24 cellular contexts compared by ENCODE assay signal in the genomic region with DNA sequence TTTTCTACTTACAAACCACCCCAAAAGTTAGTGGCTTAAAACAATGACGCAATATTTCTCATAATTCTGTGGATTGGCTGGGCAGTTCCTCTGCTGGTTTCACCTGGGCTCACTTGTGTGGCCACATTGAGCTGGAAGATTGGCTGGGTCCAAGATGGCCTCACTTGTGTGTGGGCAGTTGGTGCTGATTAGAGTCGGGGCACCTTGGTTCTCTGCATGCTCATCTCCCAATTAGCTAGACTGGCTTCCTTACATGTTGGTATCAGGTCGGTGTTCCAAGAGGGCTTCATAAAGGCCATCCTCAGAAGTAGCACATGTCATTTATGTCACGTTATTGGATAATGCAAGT. TPM values are rescaled to one million over a fixed set of nuclear protein-coding genes. Genes with fewer than 3 reads are reported as not detected.
A peak's percentile ranks its signal among the peaks of the same experiment; 100 is the strongest.
DNase-seq lines count a peak whose midpoint lies in the region; FAIRE-seq and TF ChIP-seq lines count a peak whose summit lies in the region.
"Had no signal": no experiment of that assay in that cellular context is flagged by ENCODE, and none has a peak within 500 bp of the region (broad histone marks: within the 10 kb centered on the region; RNA-seq: fewer than 3 reads in every experiment).

No MANE protein-coding gene starts in this region.

- H3K27ac Mint-ChIP-seq in activated T-cell treated with anti-CD3 and anti-CD28 coated beads, Interleukin-2, amount 50 U/mL, for 24 hours: peak overlapping the region; percentile 89
- H3K27ac Mint-ChIP-seq in activated CD4-positive, alpha-beta memory T cell treated with anti-CD3 and anti-CD28 coated beads for 36 hours: peak overlapping the region; percentile 20
- H3K27ac Mint-ChIP-seq: progenitor cell of endocrine pancreas, WTC11 had no signal

- H3K18ac ChIP-seq in H1 (ENCODE audit: extremely low read depth, low read length): peak overlapping the region; percentile 19; the same call in 1 of the 2 replicates

- H2BK12ac ChIP-seq in H1 (ENCODE audit: low read depth, low read length): 0 out of 2 replicates have a peak overlapping the region, but pooled peaks have one; percentile 45

- FAIRE-seq in H1 (lab: Jason Lieb, UNC): no peak
- FAIRE-seq: A204.1 had no signal

- H3K4me3 ChIP-seq in H1 (ENCODE audit: extremely low read depth in 1 of 4, insufficient read depth in 2 of 4, low read depth in 3 of 4, low read length in 4 of 4) (no peak overlapping the region), smooth muscle cell (no peak overlapping the region)
- H3K4me3 ChIP-seq: BLaER1 treated with 17β-estradiol and CSF1 and Interleukin-3, amounts not matched to agents 10 nM and 100 nM; SJCRH30; skin epidermis; testis had no signal

- no peak for TF ChIP-seq EP300 in H1 (IDR thresholded peaks at IDR 0.05; ENCODE audit: borderline replicate concordance in 1 of 2, low read depth in 2 of 2, low read length in 2 of 2)

- no peaks in the 10 kb centered on the region; the same call in 1 of the 2 replicates for H3K79me1 ChIP-seq in H1 (ENCODE audit: low read depth, low read length)

- no peak overlapping the region for H3K14ac ChIP-seq in H1 (ENCODE audit: insufficient read length)

- peaks cover 87% of the 10 kb centered on the region for H3K4me1 Mint-ChIP-seq in activated T-cell treated with anti-CD3 and anti-CD28 coated beads, Interleukin-2, amount 50 U/mL, for 24 hours (ENCODE audit: low read depth)
- H3K4me1 Mint-ChIP-seq in activated CD4-positive, alpha-beta memory T cell treated with anti-CD3 and anti-CD28 coated beads for 36 hours (ENCODE audit: low read depth): peaks cover 77% of the 10 kb centered on the region

- POLR2A ChIA-PET in activated CD4-positive, alpha-beta memory T cell treated with anti-CD3 and anti-CD28 coated beads for 36 hours (lab: Charles Lee): interaction anchor here (1.5 kb wide), 1 partner anchor 8 kb away, joined by 5 read pairs; no protein-coding TSS in a partner anchor
- POLR2A ChIA-PET in H1 (lab: Charles Lee; ENCODE audit: partially characterized antibody): interaction anchor here (1.0 to 1.2 kb wide), 2 partner anchors 14 to 18 kb away, joined by 3 read pairs; no protein-coding TSS in a partner anchor

- TF ChIP-seq CTCF in H1 (IDR thresholded peaks at IDR 0.05; ENCODE audit: control extremely low read depth in 1 of 3, insufficient read depth in 1 of 3, low read depth in 1 of 3, low read length in 3 of 3): no peak
- TF ChIP-seq CTCF in smooth muscle cell (IDR thresholded peaks at IDR 0.05; ENCODE audit: borderline replicate concordance, insufficient read depth, poor library complexity, severe bottlenecking): no peak

- no peak overlapping the region for H2BK15ac ChIP-seq in H1 (ENCODE audit: low read length)

- peak overlapping the region; percentile 71 for H4K8ac ChIP-seq in H1 (ENCODE audit: extremely low read depth, insufficient read depth, low read length)

- H3K9ac ChIP-seq in H1 (replicated peaks in 1 of 4; ENCODE audit: extremely low read depth in 1 of 4, low read depth in 3 of 4, low read length in 3 of 4) (no peak overlapping the region), smooth muscle cell (ENCODE audit: low read depth) (no peak overlapping the region)
- H3K9ac ChIP-seq: BLaER1 treated with 17β-estradiol and CSF1 and Interleukin-3, amounts not matched to agents 10 nM and 100 nM had no signal

- H4K91ac ChIP-seq in H1 (replicated peaks; ENCODE audit: insufficient read length, low read length): peak overlapping the region; percentile 32

- H2AK5ac ChIP-seq in H1 (ENCODE audit: low read depth, low read length): 0 out of 2 replicates have a peak overlapping the region, but pooled peaks have one; percentile 31

- no peak overlapping the region for H4K5ac ChIP-seq in H1 (ENCODE audit: insufficient read length, low read depth, low read length)

- no peak overlapping the region for H3K4me3 Mint-ChIP-seq in activated T-cell treated with anti-CD3 and anti-CD28 coated beads, Interleukin-2, amount 50 U/mL, for 24 hours
- H3K4me3 Mint-ChIP-seq in activated CD4-positive, alpha-beta memory T cell treated with anti-CD3 and anti-CD28 coated beads for 36 hours: no peak overlapping the region
- H3K4me3 Mint-ChIP-seq: WTC11 had no signal

- peaks cover 3 to 20% (median 13%) of the 10 kb centered on the region in 4 experiments; a peak in 5 of 7 replicates for H3K4me1 ChIP-seq in H1 (replicated peaks in 1 of 4; ENCODE audit: control insufficient read depth in 3 of 4, insufficient read depth in 4 of 4, low read length in 3 of 4)
- peaks cover 51% of the 10 kb centered on the region for H3K4me1 ChIP-seq in smooth muscle cell (ENCODE audit: low read depth)

- no peak for TF ChIP-seq RAD21 in H1 (IDR thresholded peaks at IDR 0.05 in 1 of 2, conservative IDR thresholded peaks at IDR 0.05 in 1 of 2; ENCODE audit: low read depth in 2 of 2, low read length in 2 of 2)

- no peak for TF ChIP-seq POLR2A in H1 (IDR thresholded peaks at IDR 0.05; ENCODE audit: control extremely low read depth in 1 of 2, low read depth in 2 of 2, low read length in 2 of 2)

- WGBS in H1 (ENCODE audit: extremely low coverage in 1 of 2, insufficient coverage in 1 of 2, insufficient read length in 1 of 2, insufficient replicate concordance in 2 of 2, low coverage in 1 of 2, low lambda C conversion rate in 2 of 2, missing lambda C conversion rate in 1 of 2), 2 experiments: 88% methylated on average over 4 of the region's 4 CpGs; no CpG with 5 or more reads in 1 of the 2 experiments
- 84% methylated on average over 4 of the region's 4 CpGs for WGBS in smooth muscle cell (ENCODE audit: low lambda C conversion rate)

- no peak overlapping the region for H2BK20ac ChIP-seq in H1 (ENCODE audit: low read length)

- no peak overlapping the region for H3K56ac ChIP-seq in H1 (replicated peaks; ENCODE audit: insufficient read length, low read depth, low read length)

- peaks cover 46% of the 10 kb centered on the region for H3F3A ChIP-seq in smooth muscle cell (ENCODE audit: low read depth)

- H3K9me3 ChIP-seq in H1 (ENCODE audit: insufficient read depth in 2 of 2, low read depth in 1 of 2, low read length in 1 of 2) (no peaks in the 10 kb centered on the region), smooth muscle cell (replicated peaks; ENCODE audit: low read depth) (no peaks in the 10 kb centered on the region)
- H3K9me3 ChIP-seq: SJCRH30, testis had no signal

- H3K79me2 ChIP-seq in H1 (ENCODE audit: control insufficient read depth in 1 of 2, insufficient read depth in 2 of 2, low read length in 2 of 2) (peaks cover 0 to 23% of the 10 kb centered on the region in 2 experiments; a peak in 2 of 4 replicates), smooth muscle cell (ENCODE audit: low read depth) (peaks cover 93% of the 10 kb centered on the region)

- no peak overlapping the region for H3K27ac ChIP-seq in H1 (ENCODE audit: low read depth, low read length)
- H3K27ac ChIP-seq in smooth muscle cell (ENCODE audit: low read depth): peak overlapping the region; percentile 96
- H3K27ac ChIP-seq: BLaER1 treated with 17β-estradiol and CSF1 and Interleukin-3, amounts not matched to agents 10 nM and 100 nM; SJCRH30 had no signal

- H2AFZ ChIP-seq in H1 (ENCODE audit: low read length) (no peak overlapping the region), smooth muscle cell (ENCODE audit: low read depth) (no peak overlapping the region)

- H3K4me2 ChIP-seq in H1 (ENCODE audit: insufficient read depth in 1 of 2, low read depth in 2 of 2, low read length in 2 of 2) (no peak overlapping the region), smooth muscle cell (peak overlapping the region; percentile 76)

- no peaks in the 10 kb centered on the region for H3K9me3 Mint-ChIP-seq in activated T-cell treated with anti-CD3 and anti-CD28 coated beads, Interleukin-2, amount 50 U/mL, for 24 hours
- no peaks in the 10 kb centered on the region for H3K9me3 Mint-ChIP-seq in activated CD4-positive, alpha-beta memory T cell treated with anti-CD3 and anti-CD28 coated beads for 36 hours
- H3K9me3 Mint-ChIP-seq: WTC11 had no signal

- intact Hi-C loops in activated CD4-positive, alpha-beta memory T cell treated with anti-CD3 and anti-CD28 coated beads for 36 hours (cut with micrococcal nuclease): no loop called here

- H3K4ac ChIP-seq in H1 (replicated peaks; ENCODE audit: insufficient read length, low read depth, low read length): no peak overlapping the region

- no peak overlapping the region for H2BK120ac ChIP-seq in H1 (replicated peaks; ENCODE audit: low read depth, low read length)

- 0 out of 2 replicates have a peak overlapping the region, but pooled peaks have one; percentile 14 for H2BK5ac ChIP-seq in H1 (ENCODE audit: low read depth, low read length)

- no peaks in the 10 kb centered on the region for H3K27me3 ChIP-seq in H1 (replicated peaks in 1 of 4; ENCODE audit: control insufficient read depth in 3 of 4, extremely low read depth in 1 of 4, insufficient read depth in 3 of 4, low read length in 3 of 4)
- no peaks in the 10 kb centered on the region for H3K27me3 ChIP-seq in smooth muscle cell (ENCODE audit: low read depth)
- H3K27me3 ChIP-seq: BLaER1 treated with 17β-estradiol and CSF1 and Interleukin-3, amounts not matched to agents 10 nM and 100 nM; SJCRH30; testis had no signal

- peaks cover 75% of the 10 kb centered on the region for H3K36me3 Mint-ChIP-seq in activated T-cell treated with anti-CD3 and anti-CD28 coated beads, Interleukin-2, amount 50 U/mL, for 24 hours (ENCODE audit: low read depth)
- H3K36me3 Mint-ChIP-seq in activated CD4-positive, alpha-beta memory T cell treated with anti-CD3 and anti-CD28 coated beads for 36 hours: peaks cover 22% of the 10 kb centered on the region

- no peak for DNase-seq in activated T-cell treated with anti-CD3 and anti-CD28 coated beads, Interleukin-2, amount 50 U/mL, for 24 hours
- DNase-seq in activated T-cell treated with anti-CD3 and anti-CD28 coated beads, Interleukin-2, amount 50 U/mL, for 48 hours: no peak
- DNase-seq in activated CD4-positive, alpha-beta memory T cell treated with anti-CD3 and anti-CD28 coated beads for 36 hours: no peak
- DNase-seq in H1 (ENCODE audit: low read depth in 1 of 2, low spot score in 2 of 2) (no peak), smooth muscle cell (lab: John Stamatoyannopoulos, UW; ENCODE audit: unreplicated experiment) (no peak), AG20443 (ENCODE audit: low spot score) (no peak), DMS79 treated with DMSO at 0.1 percent for 48 hours (lab: John Stamatoyannopoulos, UW) (no peak)
- DNase-seq in stimulated activated CD4-positive, alpha-beta T cell treated with anti-CD3 and anti-CD28 coated beads, Interleukin-15, amount 100 ng/mL, for 24 hours: no peak
- DNase-seq: activated naive CD4-positive, alpha-beta T cell; DMS53; left ventricle myocardium superior; NCI-H1417 treated with DMSO at 0.1 percent for 48 hours; NCI-H2171 treated with DMSO at 0.1 percent for 48 hours; NCI-H774; PC-3; SJCRH30; stimulated activated CD4-positive, alpha-beta T cell treated with anti-CD3 and anti-CD28 coated beads, Interleukin-4, amount 100 ng/mL, for 24 hours; T-helper 2 cell; testis had no signal

- H3K36me3 ChIP-seq in H1 (ENCODE audit: control insufficient read depth in 2 of 4, insufficient read depth in 4 of 4, low read length in 3 of 4) (no peaks in the 10 kb centered on the region), smooth muscle cell (ENCODE audit: low read depth) (no peaks in the 10 kb centered on the region)
- H3K36me3 ChIP-seq: SJCRH30 had no signal

- H3K23me2 ChIP-seq in H1 (ENCODE audit: low read depth, low read length): no peaks in the 10 kb centered on the region

- CTCF ChIA-PET in activated CD4-positive, alpha-beta memory T cell treated with anti-CD3 and anti-CD28 coated beads for 36 hours (lab: Charles Lee): interaction anchor here (0.9 to 1.7 kb wide), 4 partner anchors 8 to 87 kb away, joined by 3 to 9 read pairs (median 7); partner anchors contain the start of gene MAML2
- CTCF ChIA-PET in H1 (lab: Charles Lee; ENCODE audit: partially characterized antibody): interaction anchor here (0.8 to 3.7 kb wide), 4 partner anchors 12 to 1178 kb away, joined by 3 to 33 read pairs (median 4); partner anchors contain the start of gene MAML2

- no peak overlapping the region for H3K23ac ChIP-seq in H1 (ENCODE audit: insufficient read length)

- no peaks in the 10 kb centered on the region for H3K27me3 Mint-ChIP-seq in activated T-cell treated with anti-CD3 and anti-CD28 coated beads, Interleukin-2, amount 50 U/mL, for 24 hours
- no peaks in the 10 kb centered on the region for H3K27me3 Mint-ChIP-seq in activated CD4-positive, alpha-beta memory T cell treated with anti-CD3 and anti-CD28 coated beads for 36 hours
- H3K27me3 Mint-ChIP-seq: progenitor cell of endocrine pancreas had no signal

- H4K20me1 ChIP-seq in H1 (replicated peaks in 1 of 2; ENCODE audit: control insufficient read depth in 1 of 2, insufficient read depth in 2 of 2, low read length in 2 of 2) (no peaks in the 10 kb centered on the region), smooth muscle cell (ENCODE audit: low read depth) (no peaks in the 10 kb centered on the region)

RNA-seq across cellular contexts. Expression of gene MAML2, which starts 12.5 kb away (rescaled TPM):
- 10 to 100 TPM; 24.2 TPM for total RNA-seq in activated CD4-positive, alpha-beta memory T cell treated with anti-CD3 and anti-CD28 coated beads for 36 hours
- total RNA-seq in H1 (2021; fragmentation: NEBNext Ultra II Directional; extraction: Animal tissue kit (Norgen Biotek cat#: 25700)): 6.6 and 6.8 TPM in 2 replicates
- polyA plus RNA-seq in H1 (2011; rRNA removed) (2.5 and 3.8 TPM in 2 replicates), smooth muscle cell (8.7 and 10.1 TPM in 2 replicates)
- polyA plus RNA-seq in H1 (2011; cell fraction: cytosol; rRNA removed): 2.8 TPM
- polyA plus RNA-seq in H1 (2011; cell fraction: nucleus; rRNA removed): 3.6 TPM
- 2.0 to 3.5 TPM (median 2.5 TPM) in 4 replicates for polyA plus RNA-seq in H1 (2012, experiment 1 of 2)
- polyA plus RNA-seq in H1 (2012, experiment 2 of 2): 0.17 TPM
- polyA plus RNA-seq in H1 (2013, experiment 1 of 2): 4.4 TPM
- 4.5 TPM for polyA plus RNA-seq in H1 (2013, experiment 2 of 2)
- polyA minus RNA-seq in H1 (2011; rRNA and poly(A)+ RNA removed): 6.3 and 10.5 TPM in 2 replicates
- polyA minus RNA-seq in H1 (2011; cell fraction: cytosol; rRNA and poly(A)+ RNA removed): 5.4 TPM
- polyA minus RNA-seq in H1 (2011; cell fraction: nucleus; rRNA and poly(A)+ RNA removed): 14.2 TPM
- total RNA-seq in smooth muscle cell: 45.0 and 52.4 TPM in 2 replicates

RNA-seq across cellular contexts. Expression of gene CCDC82, which starts 59.2 kb away (rescaled TPM):
- total RNA-seq in activated CD4-positive, alpha-beta memory T cell treated with anti-CD3 and anti-CD28 coated beads for 36 hours: 10 to 100 TPM; 30.6 to 35.3 TPM
- 15.2 and 17.0 TPM in 2 replicates for total RNA-seq in H1 (2021; fragmentation: NEBNext Ultra II Directional; extraction: Animal tissue kit (Norgen Biotek cat#: 25700))
- polyA plus RNA-seq in H1 (2011; rRNA removed) (3.5 and 6.0 TPM in 2 replicates), smooth muscle cell (19.8 and 23.1 TPM in 2 replicates)
- 9.3 TPM for polyA plus RNA-seq in H1 (2011; cell fraction: cytosol; rRNA removed)
- polyA plus RNA-seq in H1 (2011; cell fraction: nucleus; rRNA removed): 7.4 TPM
- 6.4 to 19.0 TPM (median 7.6 TPM) in 4 replicates for polyA plus RNA-seq in H1 (2012, experiment 1 of 2)
- polyA plus RNA-seq in H1 (2012, experiment 2 of 2): 1.2 TPM
- 22.0 TPM for polyA plus RNA-seq in H1 (2013, experiment 1 of 2)
- polyA plus RNA-seq in H1 (2013, experiment 2 of 2): 21.7 TPM
- 5.3 and 6.2 TPM in 2 replicates for polyA minus RNA-seq in H1 (2011; rRNA and poly(A)+ RNA removed)
- 5.0 TPM for polyA minus RNA-seq in H1 (2011; cell fraction: cytosol; rRNA and poly(A)+ RNA removed)
- 23.7 TPM for polyA minus RNA-seq in H1 (2011; cell fraction: nucleus; rRNA and poly(A)+ RNA removed)
- total RNA-seq in smooth muscle cell: 32.8 and 49.4 TPM in 2 replicates

RNA-seq across cellular contexts. Expression of gene JRKL, which starts 59.3 kb away (rescaled TPM):
- total RNA-seq in activated CD4-positive, alpha-beta memory T cell treated with anti-CD3 and anti-CD28 coated beads for 36 hours: 10 to 100 TPM; 13.7 to 15.4 TPM
- 4.9 and 5.4 TPM in 2 replicates for total RNA-seq in H1 (2021; fragmentation: NEBNext Ultra II Directional; extraction: Animal tissue kit (Norgen Biotek cat#: 25700))
- polyA plus RNA-seq in H1 (2011; rRNA removed) (0.71 and 1.4 TPM in 2 replicates), smooth muscle cell (6.1 and 7.1 TPM in 2 replicates)
- polyA plus RNA-seq in H1 (2011; cell fraction: cytosol; rRNA removed): 3.1 TPM
- polyA plus RNA-seq in H1 (2011; cell fraction: nucleus; rRNA removed): 0.66 TPM
- polyA plus RNA-seq in H1 (2012, experiment 1 of 2): 2.9 to 6.1 TPM (median 3.6 TPM) in 4 replicates
- 0.43 TPM for polyA plus RNA-seq in H1 (2012, experiment 2 of 2)
- 4.5 TPM for polyA plus RNA-seq in H1 (2013, experiment 1 of 2)
- 4.0 TPM for polyA plus RNA-seq in H1 (2013, experiment 2 of 2)
- 1.3 and 1.7 TPM in 2 replicates for polyA minus RNA-seq in H1 (2011; rRNA and poly(A)+ RNA removed)
- polyA minus RNA-seq in H1 (2011; cell fraction: cytosol; rRNA and poly(A)+ RNA removed): 1.5 TPM
- polyA minus RNA-seq in H1 (2011; cell fraction: nucleus; rRNA and poly(A)+ RNA removed): 3.1 TPM
- 12.1 and 16.9 TPM in 2 replicates for total RNA-seq in smooth muscle cell
